In genomic region chr2:239035361-239035814, GRCh38 we compare ENCODE assay signal across 8 cellular contexts.
DNase-seq lines count a peak whose midpoint lies in the region; ATAC-seq, FAIRE-seq and TF ChIP-seq lines count a peak whose summit lies in the region.

No MANE protein-coding gene starts in this region.

- intact Hi-C loops in activated T-helper 2 cell treated with anti-CD3 and anti-CD28 coated beads, Interferon-gamma antibody, Interleukin-2, Interleukin-4, amounts not matched to agents 10 μg/mL and 5 μg/mL and 100 μg/mL, durations not matched to agents 14 hours and 24 hours and 36 hours (cut with micrococcal nuclease) = loop anchor here (10.0 kb wide), 2 partner anchors 229 to 959 kb away; no protein-coding TSS in a partner anchor
- intact Hi-C loops in posterior cingulate gyrus (cut with DNase I) = loop anchor here (1.0 kb wide), 1 partner anchor 71 kb away; no protein-coding TSS in a partner anchor

- H3K27ac ChIP-seq in gastroesophageal sphincter = no peak overlapping the region

- peaks cover 0 to 9% (median 0%) of the 10 kb centered on the region in 3 donors for H3K4me1 ChIP-seq in gastroesophageal sphincter

- H3K27me3 Mint-ChIP-seq in activated T-helper 2 cell treated with anti-CD3 and anti-CD28 coated beads, Interferon-gamma antibody, Interleukin-2, Interleukin-4, amounts not matched to agents 10 μg/mL and 5 μg/mL and 100 μg/mL, durations not matched to agents 14 hours and 24 hours and 36 hours (ENCODE audit: low read depth) = peaks cover 21% of the 10 kb centered on the region

- no peak for FAIRE-seq in urothelium cell line (lab: Jason Lieb, UNC)

- no peaks in the 10 kb centered on the region for H3K9me3 ChIP-seq in gastroesophageal sphincter

- H3K4me1 Mint-ChIP-seq in activated T-helper 2 cell treated with anti-CD3 and anti-CD28 coated beads, Interferon-gamma antibody, Interleukin-2, Interleukin-4, amounts not matched to agents 10 μg/mL and 5 μg/mL and 100 μg/mL, durations not matched to agents 14 hours and 24 hours and 36 hours (ENCODE audit: low read depth) = no peaks in the 10 kb centered on the region

- WGBS in gastroesophageal sphincter (ENCODE audit: low coverage in 1 of 2), 2 donors = no CpG with 5 or more reads among the region's 29 CpGs

- no peak overlapping the region for H3K4me3 Mint-ChIP-seq in activated T-helper 2 cell treated with anti-CD3 and anti-CD28 coated beads, Interferon-gamma antibody, Interleukin-2, Interleukin-4, amounts not matched to agents 10 μg/mL and 5 μg/mL and 100 μg/mL, durations not matched to agents 14 hours and 24 hours and 36 hours (ENCODE audit: low read depth)

- H3K27ac Mint-ChIP-seq in activated T-helper 2 cell treated with anti-CD3 and anti-CD28 coated beads, Interferon-gamma antibody, Interleukin-2, Interleukin-4, amounts not matched to agents 10 μg/mL and 5 μg/mL and 100 μg/mL, durations not matched to agents 14 hours and 24 hours and 36 hours = no peak overlapping the region

- H3K36me3 Mint-ChIP-seq in activated T-helper 2 cell treated with anti-CD3 and anti-CD28 coated beads, Interferon-gamma antibody, Interleukin-2, Interleukin-4, amounts not matched to agents 10 μg/mL and 5 μg/mL and 100 μg/mL, durations not matched to agents 14 hours and 24 hours and 36 hours (ENCODE audit: low read depth) = no peaks in the 10 kb centered on the region

- peak; percentile 72 for ATAC-seq in gastroesophageal sphincter

- H3K27me3 ChIP-seq in gastroesophageal sphincter = peaks cover 6% of the 10 kb centered on the region

- no peak for TF ChIP-seq POLR2A in gastroesophageal sphincter (IDR thresholded peaks at IDR 0.05)

- TF ChIP-seq EP300 in gastroesophageal sphincter (IDR thresholded peaks at IDR 0.05) = no peak

- no peaks in the 10 kb centered on the region for H3K9me3 Mint-ChIP-seq in activated T-helper 2 cell treated with anti-CD3 and anti-CD28 coated beads, Interferon-gamma antibody, Interleukin-2, Interleukin-4, amounts not matched to agents 10 μg/mL and 5 μg/mL and 100 μg/mL, durations not matched to agents 14 hours and 24 hours and 36 hours

- peak; percentile 60 to 99 (median 86) for TF ChIP-seq CTCF in gastroesophageal sphincter (IDR thresholded peaks at IDR 0.05)

- no peaks in the 10 kb centered on the region for H3K36me3 ChIP-seq in gastroesophageal sphincter

- H3K4me3 ChIP-seq in gastroesophageal sphincter = no peak overlapping the region

- DNase-seq in NCI-H2196 (lab: John Stamatoyannopoulos, UW; ENCODE audit: unreplicated experiment) (peak; percentile 50), NCI-H2196 treated with DMSO at 0.1 percent for 48 hours (lab: John Stamatoyannopoulos, UW; ENCODE audit: unreplicated experiment) (no peak), OCI-M1 (lab: John Stamatoyannopoulos, UW) (peak; percentile 50), posterior cingulate gyrus (peak in 8 of 10 donors; percentile 49 to 95 (median 76)), urothelium cell line (ENCODE audit: low spot score) (peak; percentile 84), AML-193 (lab: John Stamatoyannopoulos, UW) (no peak)
- peak; percentile 43 for DNase-seq in activated T-helper 2 cell treated with anti-CD3 and anti-CD28 coated beads, Interferon-gamma antibody, Interleukin-2, Interleukin-4, amounts not matched to agents 10 μg/mL and 5 μg/mL and 100 μg/mL, durations not matched to agents 14 hours and 24 hours and 36 hours (ENCODE audit: low spot score)

Comparison
In these comparisons a context has a peak if more than half of its experiments do, and no peak if none do; other contexts are left out.
1. DNase-seq: peak in NCI-H2196 (single experiment), OCI-M1 (single experiment), activated T-helper 2 cell treated with anti-CD3 and anti-CD28 coated beads, Interferon-gamma antibody, Interleukin-2, Interleukin-4, amounts not matched to agents 10 μg/mL and 5 μg/mL and 100 μg/mL, durations not matched to agents 14 hours and 24 hours and 36 hours (single experiment), posterior cingulate gyrus (8 of 10) and urothelium cell line (single experiment); none in NCI-H2196 treated with DMSO at 0.1 percent for 48 hours (single experiment) and AML-193 (0 of 2).